In genomic region chr18:9615280-9615797, GRCh38 we compare ENCODE assay signal across 1 cellular context.
TF ChIP-seq lines count a peak whose summit lies in the region.

No MANE protein-coding gene starts in this region.

TF ChIP-seq in HepG2, 621 proteins besides CTCF, POLR2A, EP300 and RAD21 (continued from another document):
- no peak for TF ChIP-seq ATF2 (CRISPR knock-in tag; IDR thresholded peaks at IDR 0.05)
- TF ChIP-seq FOXK2 (IDR thresholded peaks at IDR 0.05), result no peak
- no peak for TF ChIP-seq MAFF (IDR thresholded peaks at IDR 0.05; ENCODE audit: low read depth, low read length)
- no peak for TF ChIP-seq MNT (IDR thresholded peaks at IDR 0.05)
- TF ChIP-seq TARDBP (CRISPR knock-in tag; IDR thresholded peaks at IDR 0.05), result 0 out of 2 replicates have a peak, but pooled peaks have one; percentile 20
- no peak for TF ChIP-seq ZFP82 (CRISPR knock-in tag; IDR thresholded peaks at IDR 0.05; ENCODE audit: borderline replicate concordance)
- no peak for TF ChIP-seq WIZ (CRISPR knock-in tag; IDR thresholded peaks at IDR 0.05)
- TF ChIP-seq REL (CRISPR knock-in tag; conservative IDR thresholded peaks at IDR 0.05), result no peak
- TF ChIP-seq IKZF5 (CRISPR knock-in tag; IDR thresholded peaks at IDR 0.05), result no peak
- no peak for TF ChIP-seq ZNF512 (CRISPR knock-in tag; IDR thresholded peaks at IDR 0.05)
- no peak for TF ChIP-seq NR0B2 (CRISPR knock-in tag; IDR thresholded peaks at IDR 0.05)
- TF ChIP-seq GPN1 (CRISPR knock-in tag; IDR thresholded peaks at IDR 0.05; ENCODE audit: borderline replicate concordance), result no peak
- TF ChIP-seq JARID2 (CRISPR knock-in tag; IDR thresholded peaks at IDR 0.05; ENCODE audit: insufficient replicate concordance), result no peak
- TF ChIP-seq ZNF605 (CRISPR knock-in tag; IDR thresholded peaks at IDR 0.05), result peak; percentile 34; the same call in 1 of the 2 replicates
TF ChIP-seq in HepG2: peak in this region for 15.
